ENCODE assay signal across 6 cellular contexts in genomic region chr22:34135749-34136148, GRCh38.
"Had no signal": no experiment of that assay in that cellular context is flagged by ENCODE, and none has a peak within 500 bp of the region (broad histone marks: within the 10 kb centered on the region; RNA-seq: fewer than 3 reads in every experiment).

No MANE protein-coding gene starts in this region.

- H2AFZ ChIP-seq: GM23338 had no signal

- DNase-seq: H7, HFFc6 had no signal

- H3K36me3 ChIP-seq: HAP-1 had no signal

- H3K9me3 ChIP-seq: HAP-1 had no signal

- ATAC-seq: GM23338, HCT116, K562 had no signal

- H3K4me3 ChIP-seq: GM23338, HAP-1, K562 had no signal

- H3K4me1 ChIP-seq: HAP-1 had no signal

- H3K4me3 Mint-ChIP-seq: GM23338, HFFc6 had no signal

- H3K27ac Mint-ChIP-seq: GM23338, HFFc6 had no signal

- H3K4me2 ChIP-seq: GM23338 had no signal

- H3K4me1 Mint-ChIP-seq: GM23338 had no signal
